31 cellular contexts compared by ENCODE assay signal in genomic region chr3:71849674-71850073, GRCh38.
"Had no signal": no experiment of that assay in that cellular context is flagged by ENCODE, and none has a peak within 500 bp of the region (broad histone marks: within the 10 kb centered on the region; RNA-seq: fewer than 3 reads in every experiment).

No MANE protein-coding gene starts in this region.

- H3K9me3 ChIP-seq: Peyer's patch, SJCRH30 had no signal

- DNase-seq: activated CD4-positive, alpha-beta T cell treated with anti-CD3 and anti-CD28 coated beads, Interleukin-2, amount 10 ng/mL, durations not matched to agents 24 days and 14 days; activated CD4-positive, alpha-beta T cell treated with anti-CD3 and anti-CD28 coated beads, Interleukin-2, amount 50 U/mL, for 4 hours; activated CD8-positive, alpha-beta T cell treated with anti-CD3 and anti-CD28 coated beads for 36 hours; activated effector memory CD4-positive, alpha-beta T cell treated with anti-CD3 and anti-CD28 coated beads, Interleukin-2, amount 50 U/mL, for 16 hours; activated naive CD4-positive, alpha-beta T cell; activated naive CD4-positive, alpha-beta T cell treated with anti-CD3 and anti-CD28 coated beads, Interleukin-2, amount 50 U/mL, for 16 hours; activated naive CD8-positive, alpha-beta T cell treated with anti-CD3 and anti-CD28 coated beads for 36 hours; activated T-cell treated with anti-CD3 and anti-CD28 coated beads, Interleukin-2, amount 50 U/mL, for 1 hour; activated T-cell treated with anti-CD3 and anti-CD28 coated beads, Interleukin-2, amount 50 U/mL, for 72 hours; amniotic stem cell; aorta; brain microvascular endothelial cell; Karpas-422; KBM-7; MG63; NCI-H1048; NCI-H1105 treated with DMSO at 0.1 percent for 48 hours; NCI-H1436; NCI-H1694; NCI-H1930; NCI-H2081 treated with DMSO at 0.1 percent for 48 hours; NCI-H345; NCI-H524 treated with DMSO at 0.1 percent for 48 hours; NCI-H748 treated with DMSO at 0.1 percent for 48 hours; NK-92 treated with Interleukin-12 subunit alpha and Interleukin-12 subunit beta, amount 100 ng/mL, for 24 hours; PC-3; Peyer's patch; SHP77; SJCRH30 had no signal

- H3K27me3 ChIP-seq: brain microvascular endothelial cell, MG63, Peyer's patch, SJCRH30 had no signal

- H3K4me3 ChIP-seq: MG63, Peyer's patch, SJCRH30, SK-N-MC had no signal

- ATAC-seq: activated CD8-positive, alpha-beta T cell treated with anti-CD3 and anti-CD28 coated beads for 36 hours; activated T-cell treated with anti-CD3 and anti-CD28 coated beads, Interleukin-2, amount 50 U/mL, for 72 hours; activated T-helper 17 cell treated with anti-CD3 and anti-CD28 coated beads, Interleukin-2, amount 50 U/mL, for 72 hours; PC-3 had no signal

- H3K4me1 ChIP-seq: Peyer's patch, SJCRH30 had no signal

- H3K36me3 ChIP-seq: brain microvascular endothelial cell, MG63, Peyer's patch, SJCRH30 had no signal

- H3K27ac ChIP-seq: brain microvascular endothelial cell, Peyer's patch, SJCRH30, SK-N-MC had no signal
